11 cellular contexts compared by ENCODE assay signal in the genomic region with DNA sequence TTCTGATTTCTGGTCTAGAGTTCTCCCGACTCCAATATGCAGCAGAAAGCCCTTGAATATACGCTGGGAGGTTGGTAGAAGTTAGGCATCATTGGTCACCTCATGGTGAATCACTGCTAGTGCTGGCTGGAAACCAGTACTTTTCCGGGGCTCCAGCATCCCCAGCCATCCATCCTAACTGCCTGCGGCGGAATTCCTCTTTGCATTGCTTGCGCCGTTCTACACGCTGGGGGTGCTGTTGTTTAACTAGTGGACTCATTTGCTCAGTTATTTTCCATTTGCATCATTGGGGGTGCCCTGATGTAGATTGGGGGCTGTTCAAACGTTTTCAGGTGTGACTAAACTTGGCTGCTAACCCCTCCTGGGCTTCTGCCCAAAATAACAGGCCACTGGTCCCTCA. TPM values are rescaled to one million over a fixed set of nuclear protein-coding genes. Genes with fewer than 3 reads are reported as not detected.
DNase-seq lines count a peak whose midpoint lies in the region; ATAC-seq, FAIRE-seq and TF ChIP-seq lines count a peak whose summit lies in the region.
"Had no signal": no experiment of that assay in that cellular context is flagged by ENCODE, and none has a peak within 500 bp of the region (broad histone marks: within the 10 kb centered on the region; RNA-seq: fewer than 3 reads in every experiment).

No MANE protein-coding gene starts in this region.

- H3K4me3 ChIP-seq in bronchial epithelial cell (ENCODE audit: low read depth, low read length): no peak overlapping the region
- H3K4me3 ChIP-seq in colonic mucosa: no peak overlapping the region
- H3K4me3 ChIP-seq: SJSA1 had no signal

- no peaks in the 10 kb centered on the region for H3K9me3 ChIP-seq in colonic mucosa
- H3K9me3 ChIP-seq: SJSA1 had no signal

- H3K4me1 Mint-ChIP-seq in activated naive CD4-positive, alpha-beta T cell treated with anti-CD3 and anti-CD28 coated beads for 36 hours (ENCODE audit: low read depth): no peaks in the 10 kb centered on the region

- FAIRE-seq in bronchial epithelial cell (lab: Jason Lieb, UNC): no peak
- FAIRE-seq: islet of Langerhans had no signal

- no peak overlapping the region for H3K9ac ChIP-seq in colonic mucosa (ENCODE audit: low read depth in 2 of 2, low read length in 2 of 2)

- no peaks in the 10 kb centered on the region for H3K4me1 ChIP-seq in colonic mucosa
- H3K4me1 ChIP-seq: SJSA1 had no signal

- no peaks in the 10 kb centered on the region for H3K9me3 Mint-ChIP-seq in activated naive CD4-positive, alpha-beta T cell treated with anti-CD3 and anti-CD28 coated beads for 36 hours

- CTCF ChIA-PET in activated naive CD4-positive, alpha-beta T cell treated with anti-CD3 and anti-CD28 coated beads for 36 hours (lab: Charles Lee): no interaction called here

- no peaks in the 10 kb centered on the region for H3K27me3 ChIP-seq in bronchial epithelial cell (ENCODE audit: control insufficient read depth, insufficient read depth, low read length)
- H3K27me3 ChIP-seq in colonic mucosa: no peaks in the 10 kb centered on the region
- H3K27me3 ChIP-seq: SJSA1 had no signal

- no peak for ATAC-seq in GM18858 (IDR thresholded peaks at IDR 0.05; ENCODE audit: unreplicated experiment)

- H3K36me3 ChIP-seq in bronchial epithelial cell (ENCODE audit: control insufficient read depth, insufficient read depth, low read length) (no peaks in the 10 kb centered on the region), colonic mucosa (no peaks in the 10 kb centered on the region)
- H3K36me3 ChIP-seq: SJSA1 had no signal

- no peaks in the 10 kb centered on the region for H3K36me3 Mint-ChIP-seq in activated naive CD4-positive, alpha-beta T cell treated with anti-CD3 and anti-CD28 coated beads for 36 hours (ENCODE audit: low read depth)
- H3K36me3 Mint-ChIP-seq: activated naive CD8-positive, alpha-beta T cell had no signal

- no peak overlapping the region for H3K27ac ChIP-seq in colonic mucosa
- H3K27ac ChIP-seq: SJSA1 had no signal

- H3K27me3 Mint-ChIP-seq in activated naive CD4-positive, alpha-beta T cell treated with anti-CD3 and anti-CD28 coated beads for 36 hours (ENCODE audit: low read depth): peaks cover 6% of the 10 kb centered on the region

- intact Hi-C loops in activated naive CD4-positive, alpha-beta T cell treated with anti-CD3 and anti-CD28 coated beads for 36 hours (cut with micrococcal nuclease): no loop called here
- intact Hi-C loops in colonic mucosa (cut with DNase I): loop anchor here (2.0 to 10.0 kb wide), 2 partner anchors 202 to 528 kb away; no protein-coding TSS in a partner anchor

- no peak overlapping the region for H3K27ac Mint-ChIP-seq in activated naive CD4-positive, alpha-beta T cell treated with anti-CD3 and anti-CD28 coated beads for 36 hours
- H3K27ac Mint-ChIP-seq: activated naive CD8-positive, alpha-beta T cell had no signal

- H3K4me3 Mint-ChIP-seq in activated naive CD4-positive, alpha-beta T cell treated with anti-CD3 and anti-CD28 coated beads for 36 hours: no peak overlapping the region
- H3K4me3 Mint-ChIP-seq: activated naive CD8-positive, alpha-beta T cell had no signal

- DNase-seq in EH (ENCODE audit: low read depth) (peak; percentile 80), M059J (ENCODE audit: low read depth) (peak; percentile 85), bronchial epithelial cell (ENCODE audit: low read depth) (peak; percentile 59), middle frontal gyrus (ENCODE audit: extremely low spot score, low spot score) (peak; percentile 22), colonic mucosa (no peak)
- DNase-seq in activated naive CD4-positive, alpha-beta T cell treated with anti-CD3 and anti-CD28 coated beads for 36 hours: no peak
- DNase-seq in activated CD8-positive, alpha-beta memory T cell treated with anti-CD3 and anti-CD28 coated beads, Interleukin-2, amount 50 U/mL, for 4 hours: no peak

- no peak for TF ChIP-seq CTCF in bronchial epithelial cell (IDR thresholded peaks at IDR 0.05; ENCODE audit: insufficient read depth, low read length, severe bottlenecking)
- TF ChIP-seq CTCF in colonic mucosa (IDR thresholded peaks at IDR 0.05): no peak

RNA-seq across cellular contexts. Expression of gene GPR50, which starts 23.3 kb away (rescaled TPM):
- total RNA-seq in M059J (2014; rRNA removed; shearing (Covaris generic)): not detected in 2 replicates
- total RNA-seq in bronchial epithelial cell (not detected in 2 replicates), colonic mucosa (not detected)
- total RNA-seq in activated naive CD4-positive, alpha-beta T cell treated with anti-CD3 and anti-CD28 coated beads for 36 hours: not detected
- total RNA-seq: SJSA1 had no signal

Comparison
In these comparisons a context has a peak if more than half of its experiments do, and no peak if none do; other contexts are left out.
1. DNase-seq: peak in EH (single experiment), M059J (single experiment), bronchial epithelial cell (single experiment) and middle frontal gyrus (single experiment); none in activated naive CD4-positive, alpha-beta T cell treated with anti-CD3 and anti-CD28 coated beads for 36 hours (single experiment), colonic mucosa (single experiment) and activated CD8-positive, alpha-beta memory T cell treated with anti-CD3 and anti-CD28 coated beads, Interleukin-2, amount 50 U/mL, for 4 hours (single experiment).